In the genomic region with DNA sequence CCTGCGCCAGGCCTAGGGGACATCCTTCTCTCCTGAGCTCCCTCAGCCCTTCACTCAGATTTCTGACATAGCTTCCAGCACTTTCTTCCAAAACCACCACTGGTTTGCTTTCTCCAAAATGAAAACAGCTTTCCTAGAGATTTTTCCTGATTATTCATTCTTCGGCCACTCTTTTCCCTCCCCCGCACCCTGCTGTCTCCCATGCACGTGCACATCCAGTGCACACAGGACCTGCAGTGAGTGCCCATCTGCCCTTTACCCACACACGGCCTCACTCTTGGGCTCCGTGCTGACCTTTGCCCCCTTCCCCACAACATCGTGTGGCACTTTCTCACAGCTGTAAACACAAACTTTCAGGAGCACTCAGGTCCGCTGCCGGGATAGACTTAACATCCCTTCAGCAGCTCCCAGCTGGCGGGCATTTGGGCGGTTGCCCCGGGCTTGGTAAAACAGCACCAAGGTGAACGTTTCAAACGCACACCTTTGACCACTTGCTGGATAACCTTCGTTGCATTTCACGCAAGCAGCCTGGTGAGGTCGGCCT, we compare ENCODE assay signal across 27 cellular contexts. TPM values are rescaled to one million over a fixed set of nuclear protein-coding genes. Genes with fewer than 3 reads are reported as not detected.
DNase-seq lines count a peak whose midpoint lies in the region; ATAC-seq and TF ChIP-seq lines count a peak whose summit lies in the region.
"Had no signal": no experiment of that assay in that cellular context is flagged by ENCODE, and none has a peak within 500 bp of the region (broad histone marks: within the 10 kb centered on the region; RNA-seq: fewer than 3 reads in every experiment).

No MANE protein-coding gene starts in this region.

- no peaks in the 10 kb centered on the region for H3K4me1 ChIP-seq in Panc1 (ENCODE audit: control insufficient read depth, insufficient read depth, low read length)
- H3K4me1 ChIP-seq: esophagus squamous epithelium, gastrocnemius medialis, HAP-1, psoas muscle, thyroid gland had no signal

- intact Hi-C loops in Panc1 (cut with micrococcal nuclease; ENCODE audit: unreplicated experiment) (no loop called here), posterior cingulate gyrus (cut with DNase I) (no loop called here)

- peak; percentile 15 for DNase-seq in activated CD4-positive, CD25-positive, alpha-beta regulatory T cell treated with anti-CD3 and anti-CD28 coated beads, Interleukin-2, amount 50 U/mL, for 72 hours
- DNase-seq in Panc1 (ENCODE audit: low read depth, low spot score), result no peak
- DNase-seq in left lobe of liver (ENCODE audit: low spot score), result peak; percentile 95
- peak in 6 of 10 donors; percentile 6 to 72 (median 42) for DNase-seq in posterior cingulate gyrus
- no peak for DNase-seq in NCI-H1930 (lab: John Stamatoyannopoulos, UW)
- no peak for DNase-seq in NCI-H510A treated with DMSO at 0.1 percent for 48 hours (lab: John Stamatoyannopoulos, UW)
- DNase-seq: activated CD4-positive, alpha-beta T cell treated with anti-CD3 and anti-CD28 coated beads for 1 hour; activated CD8-positive, alpha-beta memory T cell treated with anti-CD3 and anti-CD28 coated beads, Interleukin-2, amount 10 ng/mL, durations not matched to agents 7 days and 5 days; brain microvascular endothelial cell; CD8-positive, alpha-beta T cell; esophagus squamous epithelium; gastrocnemius medialis; naive B cell; NCI-H1436 treated with DMSO at 0.1 percent for 48 hours; NCI-H526; stimulated activated CD4-positive, alpha-beta T cell treated with anti-CD3 and anti-CD28 coated beads, Interleukin-2, amount 100 ng/mL, for 48 hours; stimulated activated naive CD4-positive, alpha-beta T cell treated with Interleukin-2 at 50 U/mL for 16 hours; SW 1271; thyroid gland had no signal

- ATAC-seq in activated CD4-positive, CD25-positive, alpha-beta regulatory T cell treated with anti-CD3 and anti-CD28 coated beads, Interleukin-2, amount 50 U/mL, for 24 hours, result no peak
- no peak for ATAC-seq in Panc1
- peak; percentile 80 for ATAC-seq in left lobe of liver
- no peak for ATAC-seq in GM21515 (IDR thresholded peaks at IDR 0.05; ENCODE audit: unreplicated experiment)
- ATAC-seq: activated CD8-positive, alpha-beta memory T cell treated with anti-CD3 and anti-CD28 coated beads, Interleukin-2, amount 10 ng/mL, durations not matched to agents 7 days and 5 days; CD8-positive, alpha-beta T cell; gastrocnemius medialis; psoas muscle had no signal

- TF ChIP-seq CTCF in Panc1 (IDR thresholded peaks at IDR 0.05), result no peak

- H3K36me3 ChIP-seq in Panc1 (ENCODE audit: control insufficient read depth, insufficient read depth, low read length), result no peaks in the 10 kb centered on the region; the same call in none of the 2 replicates
- H3K36me3 ChIP-seq: brain microvascular endothelial cell, esophagus squamous epithelium, gastrocnemius medialis, thyroid gland had no signal

- H3K27me3 ChIP-seq in Panc1 (ENCODE audit: control insufficient read depth, insufficient read depth, low read length), result no peaks in the 10 kb centered on the region
- H3K27me3 ChIP-seq: thyroid gland had no signal

- BruUV-seq in Panc1 (replicated peaks; lab: Mats Ljungman, UMichigan), result TSS peak; percentile 49

- in situ Hi-C loops in Panc1 (cut with HindIII; ENCODE audit: low pct_unique_long_range_greater_than_20kb, low sequenced_read_pairs), result no loop called here

- H3K4me3 ChIP-seq in Panc1 (ENCODE audit: low read depth in 2 of 2, low read length in 2 of 2), result no peak overlapping the region
- H3K4me3 ChIP-seq: esophagus squamous epithelium, gastrocnemius medialis, HAP-1, psoas muscle, skin epidermis, thyroid gland had no signal

- H3K9me3 ChIP-seq in Panc1 (ENCODE audit: control insufficient read depth, insufficient read depth, low read depth, low read length), result no peaks in the 10 kb centered on the region
- H3K9me3 ChIP-seq: esophagus squamous epithelium, gastrocnemius medialis, HAP-1, psoas muscle, thyroid gland had no signal

- H3K27ac ChIP-seq in Panc1 (ENCODE audit: low read length), result no peak overlapping the region
- H3K27ac ChIP-seq: 22Rv1, brain microvascular endothelial cell, esophagus squamous epithelium, gastrocnemius medialis, psoas muscle, skin epidermis, thyroid gland had no signal

- CTCF ChIA-PET in Panc1 (lab: Charles Lee), result no interaction called here

- POLR2A ChIA-PET in Panc1 (lab: Charles Lee), result no interaction called here

RNA-seq across cellular contexts. Expression of gene KIF1A, which starts 25.8 kb away (rescaled TPM):
- total RNA-seq in Panc1 (2021; ENCODE audit: unreplicated experiment), result 132 TPM
- 124 TPM for polyA plus RNA-seq in Panc1 (2012; ENCODE audit: insufficient read length)
- total RNA-seq in left lobe of liver, result 1.1 TPM
- total RNA-seq: CD8-positive, alpha-beta T cell; MCF 10A had no signal
- polyA plus RNA-seq: keratinocyte had no signal

Comparison
In these comparisons a context has a peak if more than half of its experiments do, and no peak if none do; other contexts are left out.
1. DNase-seq: peak in activated CD4-positive, CD25-positive, alpha-beta regulatory T cell treated with anti-CD3 and anti-CD28 coated beads, Interleukin-2, amount 50 U/mL, for 72 hours (single experiment), left lobe of liver (single experiment) and posterior cingulate gyrus (6 of 10); none in Panc1 (single experiment), NCI-H1930 (0 of 2) and NCI-H510A treated with DMSO at 0.1 percent for 48 hours (single experiment).
2. RNA of gene KIF1A, which starts 25.8 kb away (total RNA-seq): 132 TPM in Panc1 (single experiment); 1.1 TPM in left lobe of liver (single experiment); every median in the first group is over 10 times any median in the second.